ENCODE assay signal across 21 cellular contexts in genomic region chr1:94526581-94526980, GRCh38. TPM values are rescaled to one million over a fixed set of nuclear protein-coding genes. Genes with fewer than 3 reads are reported as not detected.
"Had no signal": no experiment of that assay in that cellular context is flagged by ENCODE, and none has a peak within 500 bp of the region (broad histone marks: within the 10 kb centered on the region; RNA-seq: fewer than 3 reads in every experiment).

No MANE protein-coding gene starts in this region.

- H3K4me1 Mint-ChIP-seq: activated B cell treated with CpG ODN at 0.5 μM for 24 hours; activated CD4-positive, alpha-beta T cell treated with anti-CD3 and anti-CD28 coated beads for 36 hours; activated T-helper 17 cell treated with anti-CD3 and anti-CD28 coated beads, Interleukin-2, amount 50 U/mL, for 72 hours; stimulated activated effector memory CD8-positive, alpha-beta T cell treated with anti-CD3 and anti-CD28 coated beads, Interleukin-12 subunit alpha, Interleukin-12 subunit beta, amount 100 ng/mL, for 72 hours; stimulated activated naive CD8-positive, alpha-beta T cell treated with anti-CD3 and anti-CD28 coated beads, Interleukin-15, amount 100 ng/mL, for 72 hours had no signal

- H3K27me3 Mint-ChIP-seq: activated CD4-positive, alpha-beta T cell treated with anti-CD3 and anti-CD28 coated beads for 36 hours; activated T-helper 17 cell treated with anti-CD3 and anti-CD28 coated beads, Interleukin-2, amount 50 U/mL, for 72 hours; stimulated activated naive CD8-positive, alpha-beta T cell treated with anti-CD3 and anti-CD28 coated beads, Interleukin-15, amount 100 ng/mL, for 72 hours had no signal

- H3K27ac ChIP-seq: neutrophil, ovary, prostate gland, tibial nerve, uterus had no signal

- H3K4me3 ChIP-seq: left ventricle myocardium inferior, ovary, prostate gland, tibial nerve, uterus had no signal

- H3K4me1 ChIP-seq: prostate gland, uterus had no signal

- H3K4me3 Mint-ChIP-seq: activated B cell treated with CpG ODN at 0.5 μM for 24 hours; activated CD4-positive, alpha-beta T cell treated with anti-CD3 and anti-CD28 coated beads for 36 hours; activated naive CD8-positive, alpha-beta T cell; activated T-cell treated with anti-CD3 and anti-CD28 coated beads, Interleukin-2, amount 50 U/mL, for 24 hours; activated T-helper 17 cell treated with anti-CD3 and anti-CD28 coated beads, Interleukin-2, amount 50 U/mL, for 72 hours; dendritic cell treated with granulocyte-macrophage colony-stimulating factor and Interleukin-4, amounts not matched to agents 40 ng/mL and 50 ng/mL, for 4 days; natural killer cell treated with Interleukin-12 subunit alpha and Interleukin-12 subunit beta and Interleukin-15 and Interleukin-18, amount 100 ng/mL, for 72 hours; stimulated activated effector memory CD8-positive, alpha-beta T cell treated with anti-CD3 and anti-CD28 coated beads, Interleukin-12 subunit alpha, Interleukin-12 subunit beta, amount 100 ng/mL, for 72 hours; stimulated activated naive CD8-positive, alpha-beta T cell treated with anti-CD3 and anti-CD28 coated beads, Interleukin-15, amount 100 ng/mL, for 72 hours had no signal

- ATAC-seq: activated CD4-positive, alpha-beta T cell treated with anti-CD3 and anti-CD28 coated beads for 36 hours; activated T-helper 17 cell treated with anti-CD3 and anti-CD28 coated beads, Interleukin-2, amount 50 U/mL, for 72 hours; natural killer cell treated with Interleukin-12 subunit alpha and Interleukin-12 subunit beta and Interleukin-15 and Interleukin-18, amount 100 ng/mL, for 72 hours; stimulated activated effector memory CD8-positive, alpha-beta T cell treated with anti-CD3 and anti-CD28 coated beads, Interleukin-12 subunit alpha, Interleukin-12 subunit beta, amount 100 ng/mL, for 72 hours; stimulated activated naive CD8-positive, alpha-beta T cell treated with anti-CD3 and anti-CD28 coated beads, Interleukin-15, amount 100 ng/mL, for 72 hours had no signal

- H3K27ac Mint-ChIP-seq: activated B cell treated with CpG ODN at 0.5 μM for 24 hours; activated CD4-positive, alpha-beta T cell treated with anti-CD3 and anti-CD28 coated beads for 36 hours; activated naive CD8-positive, alpha-beta T cell; activated T-cell treated with anti-CD3 and anti-CD28 coated beads, Interleukin-2, amount 50 U/mL, for 24 hours; activated T-helper 17 cell treated with anti-CD3 and anti-CD28 coated beads, Interleukin-2, amount 50 U/mL, for 72 hours; dendritic cell treated with granulocyte-macrophage colony-stimulating factor and Interleukin-4, amounts not matched to agents 40 ng/mL and 50 ng/mL, for 4 days; natural killer cell treated with Interleukin-12 subunit alpha and Interleukin-12 subunit beta and Interleukin-15 and Interleukin-18, amount 100 ng/mL, for 72 hours; stimulated activated effector memory CD8-positive, alpha-beta T cell treated with anti-CD3 and anti-CD28 coated beads, Interleukin-12 subunit alpha, Interleukin-12 subunit beta, amount 100 ng/mL, for 72 hours; stimulated activated naive CD8-positive, alpha-beta T cell treated with anti-CD3 and anti-CD28 coated beads, Interleukin-15, amount 100 ng/mL, for 72 hours had no signal

- DNase-seq: activated B cell treated with CpG ODN at 0.5 μM for 24 hours; activated CD4-positive, alpha-beta T cell treated with anti-CD3 and anti-CD28 coated beads for 36 hours; activated CD4-positive, alpha-beta T cell treated with anti-CD3 and anti-CD28 coated beads, Interleukin-2, amount 50 U/mL, for 4 hours; activated CD8-positive, alpha-beta memory T cell treated with anti-CD3 and anti-CD28 coated beads for 24 hours; activated CD8-positive, alpha-beta memory T cell treated with anti-CD3 and anti-CD28 coated beads, Interleukin-2, amount 50 U/mL, for 4 hours; activated naive CD4-positive, alpha-beta T cell; activated T-cell treated with anti-CD3 and anti-CD28 coated beads, Interleukin-2, amount 50 U/mL, for 24 hours; effector CD4-positive, alpha-beta T cell; left ventricle myocardium inferior; ovary; stimulated activated naive CD8-positive, alpha-beta T cell treated with anti-CD3 and anti-CD28 coated beads, Interleukin-15, amount 100 ng/mL, for 72 hours; T-helper 9 cell; uterus had no signal

- H3K9me3 Mint-ChIP-seq: activated B cell treated with CpG ODN at 0.5 μM for 24 hours; activated T-cell treated with anti-CD3 and anti-CD28 coated beads, Interleukin-2, amount 50 U/mL, for 24 hours; activated T-helper 17 cell treated with anti-CD3 and anti-CD28 coated beads, Interleukin-2, amount 50 U/mL, for 72 hours; dendritic cell treated with granulocyte-macrophage colony-stimulating factor and Interleukin-4, amounts not matched to agents 40 ng/mL and 50 ng/mL, for 4 days; natural killer cell treated with Interleukin-12 subunit alpha and Interleukin-12 subunit beta and Interleukin-15 and Interleukin-18, amount 100 ng/mL, for 72 hours; stimulated activated effector memory CD8-positive, alpha-beta T cell treated with anti-CD3 and anti-CD28 coated beads, Interleukin-12 subunit alpha, Interleukin-12 subunit beta, amount 100 ng/mL, for 72 hours; stimulated activated naive CD8-positive, alpha-beta T cell treated with anti-CD3 and anti-CD28 coated beads, Interleukin-15, amount 100 ng/mL, for 72 hours had no signal

- H3K36me3 ChIP-seq: neutrophil, ovary, prostate gland, uterus had no signal

- H3K9me3 ChIP-seq: left ventricle myocardium inferior, neutrophil, ovary, prostate gland, tibial nerve, uterus had no signal

- H3K36me3 Mint-ChIP-seq: activated naive CD8-positive, alpha-beta T cell; natural killer cell treated with Interleukin-12 subunit alpha and Interleukin-12 subunit beta and Interleukin-15 and Interleukin-18, amount 100 ng/mL, for 72 hours; stimulated activated effector memory CD8-positive, alpha-beta T cell treated with anti-CD3 and anti-CD28 coated beads, Interleukin-12 subunit alpha, Interleukin-12 subunit beta, amount 100 ng/mL, for 72 hours had no signal

- H3K27me3 ChIP-seq: neutrophil, ovary, tibial nerve, uterus had no signal

RNA-seq across cellular contexts. Expression of gene F3, which starts 15.0 kb away (rescaled TPM):
- total RNA-seq: activated T-helper 17 cell treated with anti-CD3 and anti-CD28 coated beads, Interleukin-2, amount 50 U/mL, for 72 hours; natural killer cell treated with Interleukin-12 subunit alpha and Interleukin-12 subunit beta and Interleukin-15 and Interleukin-18, amount 100 ng/mL, for 72 hours had no signal
